In the genomic region with DNA sequence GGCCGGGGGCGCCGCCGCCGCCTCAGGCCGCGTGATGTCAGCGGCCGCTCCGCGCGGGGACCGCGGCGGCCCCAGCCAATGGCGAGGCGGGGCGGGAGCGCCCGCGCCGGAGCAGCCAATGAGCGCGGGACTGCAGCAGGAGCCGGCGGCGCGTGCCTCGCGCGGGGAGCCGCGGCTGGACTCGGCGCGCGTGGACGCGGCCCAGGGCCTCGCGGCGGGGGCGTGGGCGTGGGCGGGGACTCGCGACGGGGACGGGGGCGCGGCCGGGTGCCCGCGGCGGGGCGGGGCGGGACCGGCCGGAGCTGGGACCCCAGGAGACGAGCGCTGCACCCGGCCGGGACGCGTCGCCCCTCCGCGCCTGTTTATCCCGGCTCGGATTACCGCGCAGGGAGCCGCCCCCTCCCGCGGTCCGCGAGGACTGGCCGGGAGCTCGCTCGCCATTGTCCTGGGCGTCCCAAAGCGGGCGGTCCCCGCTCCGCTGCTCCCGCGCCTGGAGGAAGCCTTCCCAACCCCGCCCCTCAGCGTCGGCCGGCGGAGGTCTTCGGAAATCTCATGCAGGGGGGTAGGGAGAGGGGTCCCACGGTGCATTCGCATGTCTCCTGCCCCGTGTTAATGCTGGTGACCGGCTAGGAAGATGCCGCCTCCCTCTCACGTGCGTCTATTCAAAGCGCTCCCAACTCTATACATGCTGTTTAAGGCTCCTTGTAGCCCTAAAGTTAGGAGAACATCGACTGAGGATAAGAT, we compare ENCODE assay signal across 8 cellular contexts. TPM values are rescaled to one million over a fixed set of nuclear protein-coding genes. Genes with fewer than 3 reads are reported as not detected.
DNase-seq lines count a peak whose midpoint lies in the region; ATAC-seq and TF ChIP-seq lines count a peak whose summit lies in the region.

A gene (minus strand): TSS at position 33 of the 744 bp plus-strand sequence. CDS start 253 bp downstream, outside the sequence.

- H3K4me1 Mint-ChIP-seq in activated naive CD8-positive, alpha-beta T cell (ENCODE audit: low read depth), result peaks cover 62% of the 10 kb centered on the region

- no peak within 1 kb of the TSS for H3K27ac ChIP-seq in RWPE2 (ENCODE audit: poor library complexity, severe bottlenecking)
- no peak within 1 kb of the TSS for H3K27ac ChIP-seq in aorta (ENCODE audit: low read depth in 1 of 2, low read length in 2 of 2)

- ATAC-seq in HG03354 (IDR thresholded peaks at IDR 0.05; ENCODE audit: poor library complexity, severe bottlenecking, unreplicated experiment), result peak; percentile 72
- peak; percentile 71 for ATAC-seq in RWPE2 (ENCODE audit: low read depth)
- peak; percentile 87 for ATAC-seq in Right ventricle myocardium inferior
- ATAC-seq in omental fat pad (ENCODE audit: low FRiP score), result peak; percentile 89
- ATAC-seq in aorta (ENCODE audit: low FRiP score), result peak; percentile 77

- intact Hi-C loops in Right ventricle myocardium inferior (cut with DNase I) (loop anchor here (2.0 kb wide), 1 partner anchor 24 kb away; a partner anchor contains a TSS), aorta (cut with DNase I) (loop anchor here in 1 of 2 donors (5.0 kb wide), 1 partner anchor 37 kb away; no protein-coding TSS in a partner anchor)

- H3K9me3 ChIP-seq in RWPE2 (ENCODE audit: severe bottlenecking) (no peaks in the 10 kb centered on the region), aorta (ENCODE audit: control insufficient read depth, low read length) (no peaks in the 10 kb centered on the region)

- DNase-seq in NCI-H524 (lab: John Stamatoyannopoulos, UW) (peak; percentile 56 to 84), NCI-H524 treated with DMSO at 0.1 percent for 48 hours (lab: John Stamatoyannopoulos, UW) (no peak), RWPE2 (ENCODE audit: low spot score) (no peak), Right ventricle myocardium inferior (ENCODE audit: missing footprints) (peak; percentile 90), omental fat pad (ENCODE audit: low spot score) (no peak), aorta (peak; percentile 68 to 85)

- no peaks in the 10 kb centered on the region for H3K4me1 ChIP-seq in RWPE2 (ENCODE audit: insufficient read depth, poor library complexity, severe bottlenecking)
- H3K4me1 ChIP-seq in aorta (ENCODE audit: control insufficient read depth in 1 of 2, insufficient read depth in 2 of 2, low read length in 2 of 2), result no peaks in the 10 kb centered on the region

- peak within 1 kb of the TSS; percentile 33 for H3K4me3 ChIP-seq in RWPE2 (ENCODE audit: severe bottlenecking)
- peak within 1 kb of the TSS; percentile 46 to 84 for H3K4me3 ChIP-seq in aorta (ENCODE audit: low read length in 2 of 2)

- no peaks in the 10 kb centered on the region for H3K27me3 Mint-ChIP-seq in activated naive CD8-positive, alpha-beta T cell

- peak within 1 kb of the TSS; percentile 96 for H3K27ac Mint-ChIP-seq in activated naive CD8-positive, alpha-beta T cell

- no peak for TF ChIP-seq CTCF in RWPE2 (IDR thresholded peaks at IDR 0.05; ENCODE audit: poor library complexity, severe bottlenecking)
- TF ChIP-seq CTCF in omental fat pad (IDR thresholded peaks at IDR 0.05), result no peak

- peaks cover 2% of the 10 kb centered on the region for H3K36me3 Mint-ChIP-seq in activated naive CD8-positive, alpha-beta T cell

- H3K36me3 ChIP-seq in RWPE2 (ENCODE audit: low read depth) (no peaks in the 10 kb centered on the region), aorta (ENCODE audit: control insufficient read depth in 1 of 2, insufficient read depth in 2 of 2, low read length in 1 of 2) (no peaks in the 10 kb centered on the region)

- H3K4me3 Mint-ChIP-seq in activated naive CD8-positive, alpha-beta T cell, result peak within 1 kb of the TSS; percentile 94

- no peaks in the 10 kb centered on the region for H3K9me3 Mint-ChIP-seq in activated naive CD8-positive, alpha-beta T cell (ENCODE audit: low read depth)

- H3K27me3 ChIP-seq in RWPE2 (ENCODE audit: insufficient read depth, poor library complexity, severe bottlenecking) (peaks cover 20% of the 10 kb centered on the region), aorta (ENCODE audit: control insufficient read depth in 1 of 2, insufficient read depth in 2 of 2, low read length in 1 of 2) (no peaks in the 10 kb centered on the region)

- WGBS in aorta, 2 donors, result 0 to 1% methylated on average over 57 to 102 of the region's 102 CpGs

RNA-seq across cellular contexts. Expression of the gene that starts here (rescaled TPM):
- total RNA-seq in Right ventricle myocardium inferior, result 19.4 TPM
- total RNA-seq in omental fat pad, result 10 to 100 TPM in 3 of 4 donors, 1 to 10 TPM in 1; 8.4 to 23.5 (median 17.4) TPM
- 1 to 10 TPM; 1.7 to 2.0 TPM for total RNA-seq in aorta
- polyA plus RNA-seq in aorta, result 1 to 10 TPM in 1 of 2 donors, under 1 TPM in 1; 0.36 to 3.8 TPM

Comparison
In these comparisons a context has a peak if more than half of its experiments do, and no peak if none do; other contexts are left out.
1. DNase-seq: peak in NCI-H524 (2 of 2), Right ventricle myocardium inferior (single experiment) and aorta (2 of 2); none in NCI-H524 treated with DMSO at 0.1 percent for 48 hours (single experiment), RWPE2 (single experiment) and omental fat pad (single experiment).
2. Peak in every context shown above with its lines, with median percentiles within 50 percentile points of each other: ATAC-seq.